Comparison of ENCODE assay signal across 12 cellular contexts in the genomic region with DNA sequence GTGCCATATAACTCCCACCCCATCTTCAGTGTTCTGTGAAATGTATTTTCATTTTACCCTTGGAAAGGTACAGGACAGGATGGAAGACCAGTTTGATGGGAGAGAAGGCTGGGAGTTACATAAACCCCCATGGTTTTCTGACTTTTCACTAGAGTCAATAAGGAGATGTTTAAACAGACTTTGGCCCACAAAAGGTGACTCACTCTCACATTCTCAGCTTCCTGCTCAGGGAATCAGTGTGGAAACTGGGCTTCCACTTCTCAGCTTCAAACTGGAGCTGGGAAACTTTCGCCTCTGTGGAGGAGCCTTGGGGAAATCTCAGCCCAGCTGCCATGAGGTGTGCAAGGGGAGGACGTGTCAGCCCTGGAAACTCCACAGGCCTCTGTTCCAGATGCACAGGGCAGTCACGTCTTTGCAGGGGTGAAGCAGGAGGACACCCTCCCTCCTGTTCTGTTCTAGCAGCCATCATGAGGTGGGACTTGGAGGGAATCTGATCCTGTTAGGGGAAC.
DNase-seq lines count a peak whose midpoint lies in the region; ATAC-seq and TF ChIP-seq lines count a peak whose summit lies in the region.
"Had no signal": no experiment of that assay in that cellular context is flagged by ENCODE, and none has a peak within 500 bp of the region (broad histone marks: within the 10 kb centered on the region; RNA-seq: fewer than 3 reads in every experiment).

No MANE protein-coding gene starts in this region.

- no peak overlapping the region for H3K9ac ChIP-seq in endodermal cell (ENCODE audit: extremely low read depth, low read length, poor library complexity, severe bottlenecking)
- no peak overlapping the region for H3K9ac ChIP-seq in Karpas-422 (ENCODE audit: low read length)

- no peaks in the 10 kb centered on the region for H3F3A ChIP-seq in GM23338 (replicated peaks; ENCODE audit: low read depth)

- 83 to 90% methylated on average over 3 of the region's 3 CpGs for WGBS in endodermal cell (ENCODE audit: insufficient coverage in 1 of 2, insufficient read length in 1 of 2), 2 experiments

- H3K9me3 Mint-ChIP-seq in endodermal cell (no peaks in the 10 kb centered on the region), GM23338 (no peaks in the 10 kb centered on the region)
- H3K9me3 Mint-ChIP-seq: activated naive CD8-positive, alpha-beta T cell treated with anti-CD3 and anti-CD28 coated beads for 36 hours; IgD-negative memory B cell had no signal

- H3K4me2 ChIP-seq in Karpas-422 (ENCODE audit: low read depth, low read length, poor library complexity, severe bottlenecking) (no peak overlapping the region), GM23338 (no peak overlapping the region)

- H3K27me3 ChIP-seq in endodermal cell (ENCODE audit: control insufficient read depth, insufficient read depth, low read length, poor library complexity, severe bottlenecking) = no peaks in the 10 kb centered on the region
- H3K27me3 ChIP-seq in Karpas-422 (ENCODE audit: low read length) = no peaks in the 10 kb centered on the region
- H3K27me3 ChIP-seq in GM23338 (ENCODE audit: insufficient read depth) = no peaks in the 10 kb centered on the region
- H3K27me3 ChIP-seq: vagina had no signal

- peak; percentile 92 for ATAC-seq in mucosa of descending colon
- no peak for ATAC-seq in HG03175 (IDR thresholded peaks at IDR 0.05; ENCODE audit: unreplicated experiment)
- no peak for ATAC-seq in GM23338
- no peak for ATAC-seq in HG02885 (IDR thresholded peaks at IDR 0.05; ENCODE audit: poor library complexity, unreplicated experiment)

- H2AFZ ChIP-seq in Karpas-422 (ENCODE audit: low read length) (no peak overlapping the region), GM23338 (no peak overlapping the region)

- TF ChIP-seq CTCF in LNCaP clone FGC (IDR thresholded peaks at IDR 0.05; ENCODE audit: control insufficient read depth, extremely low read depth, insufficient read depth) (no peak), endodermal cell (conservative IDR thresholded peaks at IDR 0.05) (no peak), mucosa of descending colon (IDR thresholded peaks at IDR 0.05) (no peak), GM23338 (conservative IDR thresholded peaks at IDR 0.05; ENCODE audit: low read depth in 2 of 2) (no peak)

- H3K4me1 ChIP-seq in endodermal cell (ENCODE audit: control insufficient read depth, insufficient read depth, low read length) (peaks cover 22% of the 10 kb centered on the region), mucosa of descending colon (ENCODE audit: low read depth) (peaks cover 4% of the 10 kb centered on the region), Karpas-422 (ENCODE audit: low read length) (peaks cover 14% of the 10 kb centered on the region), GM23338 (ENCODE audit: insufficient read depth) (0 out of 2 replicates have a peak, but pooled peaks cover 4% of the 10 kb centered on the region)
- H3K4me1 ChIP-seq: vagina had no signal

- no peaks in the 10 kb centered on the region for H3K36me3 ChIP-seq in endodermal cell (ENCODE audit: control insufficient read depth, insufficient read depth, low read length)
- H3K36me3 ChIP-seq in mucosa of descending colon (ENCODE audit: low read depth) = no peaks in the 10 kb centered on the region
- H3K36me3 ChIP-seq in Karpas-422 (ENCODE audit: insufficient read depth, low read length) = no peaks in the 10 kb centered on the region
- H3K36me3 ChIP-seq in GM23338 (ENCODE audit: insufficient read depth) = no peaks in the 10 kb centered on the region
- H3K36me3 ChIP-seq: vagina had no signal

- no peak overlapping the region for H3K4me3 ChIP-seq in LNCaP clone FGC (ENCODE audit: low read depth, low read length)
- H3K4me3 ChIP-seq in endodermal cell (ENCODE audit: low read length) = peak overlapping the region; percentile 22
- no peak overlapping the region for H3K4me3 ChIP-seq in mucosa of descending colon
- no peak overlapping the region for H3K4me3 ChIP-seq in Karpas-422 (ENCODE audit: low read length)
- H3K4me3 ChIP-seq in GM23338 = no peak overlapping the region
- H3K4me3 ChIP-seq: vagina had no signal

- DNase-seq in AG08395 (ENCODE audit: low spot score) (peak; percentile 52), LNCaP clone FGC (ENCODE audit: low read depth) (peak; percentile 43), endodermal cell (peak; percentile 49), mucosa of descending colon (peak in 2 of 3 donors; percentile 51 to 58), Karpas-422 (no peak), GM23338 (ENCODE audit: low spot score) (no peak)
- DNase-seq: activated naive CD8-positive, alpha-beta T cell treated with anti-CD3 and anti-CD28 coated beads for 36 hours; T-helper 9 cell had no signal

- intact Hi-C loops in mucosa of descending colon (cut with DNase I, micrococcal nuclease) = no loop called here

- H3K79me2 ChIP-seq in Karpas-422 (ENCODE audit: low read length) (no peaks in the 10 kb centered on the region), GM23338 (replicated peaks; ENCODE audit: insufficient read depth) (no peaks in the 10 kb centered on the region)

- no peaks in the 10 kb centered on the region for H4K20me1 ChIP-seq in Karpas-422 (ENCODE audit: insufficient read depth, low read depth, low read length)
- H4K20me1 ChIP-seq in GM23338 (replicated peaks; ENCODE audit: insufficient read depth) = no peaks in the 10 kb centered on the region

- H3K9me3 ChIP-seq in endodermal cell (ENCODE audit: control insufficient read depth, low read length) = no peaks in the 10 kb centered on the region
- H3K9me3 ChIP-seq in mucosa of descending colon = no peaks in the 10 kb centered on the region
- H3K9me3 ChIP-seq in Karpas-422 (ENCODE audit: low read length) = no peaks in the 10 kb centered on the region
- H3K9me3 ChIP-seq: vagina had no signal

- H3K27me3 Mint-ChIP-seq in endodermal cell (ENCODE audit: insufficient read depth) (peaks cover 13% of the 10 kb centered on the region), GM23338 (ENCODE audit: insufficient read depth, low read depth, poor library complexity) (peaks cover 3% of the 10 kb centered on the region)
- H3K27me3 Mint-ChIP-seq: activated naive CD8-positive, alpha-beta T cell treated with anti-CD3 and anti-CD28 coated beads for 36 hours; IgD-negative memory B cell had no signal

- H3K36me3 Mint-ChIP-seq in endodermal cell (ENCODE audit: low read depth) = peaks cover 10% of the 10 kb centered on the region
- H3K36me3 Mint-ChIP-seq in GM23338 (ENCODE audit: low read depth) = no peaks in the 10 kb centered on the region
- H3K36me3 Mint-ChIP-seq: activated naive CD8-positive, alpha-beta T cell treated with anti-CD3 and anti-CD28 coated beads for 36 hours had no signal

- H3K9me2 ChIP-seq in Karpas-422 (replicated peaks; ENCODE audit: insufficient read depth, low read length) (no peaks in the 10 kb centered on the region), GM23338 (ENCODE audit: insufficient read depth) (no peaks in the 10 kb centered on the region; the same call in 1 of the 2 replicates)

- peak overlapping the region; percentile 10 for H3K27ac Mint-ChIP-seq in endodermal cell
- no peak overlapping the region for H3K27ac Mint-ChIP-seq in GM23338
- H3K27ac Mint-ChIP-seq: activated naive CD8-positive, alpha-beta T cell treated with anti-CD3 and anti-CD28 coated beads for 36 hours; IgD-negative memory B cell had no signal

- H3K27ac ChIP-seq in endodermal cell (ENCODE audit: low read depth, low read length) = peak overlapping the region; percentile 86
- no peak overlapping the region for H3K27ac ChIP-seq in Karpas-422 (ENCODE audit: low read length)
- no peak overlapping the region for H3K27ac ChIP-seq in GM23338 (ENCODE audit: low read depth)
- H3K27ac ChIP-seq: vagina had no signal

- H3K4me3 Mint-ChIP-seq in endodermal cell (no peak overlapping the region), GM23338 (no peak overlapping the region)
- H3K4me3 Mint-ChIP-seq: activated naive CD8-positive, alpha-beta T cell treated with anti-CD3 and anti-CD28 coated beads for 36 hours; IgD-negative memory B cell had no signal

- H3K4me1 Mint-ChIP-seq in endodermal cell (peaks cover 43% of the 10 kb centered on the region), GM23338 (peaks cover 5% of the 10 kb centered on the region; the same call in 2 of the 3 replicates)
- H3K4me1 Mint-ChIP-seq: activated naive CD8-positive, alpha-beta T cell treated with anti-CD3 and anti-CD28 coated beads for 36 hours; IgD-negative memory B cell had no signal

TF ChIP-seq in GM23338, 12 proteins besides CTCF, POLR2A, EP300 and RAD21:
- no peak for TF ChIP-seq ZNF114 (CRISPR knock-in tag; IDR thresholded peaks at IDR 0.05)
- TF ChIP-seq EZH2phosphoT487 (IDR thresholded peaks at IDR 0.05; ENCODE audit: unreplicated experiment) = no peak
- TF ChIP-seq CREB1 (CRISPR knock-in tag; IDR thresholded peaks at IDR 0.05; ENCODE audit: low read depth) = no peak

Comparison
In these comparisons a context has a peak if more than half of its experiments do, and no peak if none do; other contexts are left out.
1. DNase-seq: peak in AG08395 (single experiment), LNCaP clone FGC (single experiment), endodermal cell (single experiment) and mucosa of descending colon (2 of 3); none in Karpas-422 (single experiment) and GM23338 (single experiment).